In the genomic region with DNA sequence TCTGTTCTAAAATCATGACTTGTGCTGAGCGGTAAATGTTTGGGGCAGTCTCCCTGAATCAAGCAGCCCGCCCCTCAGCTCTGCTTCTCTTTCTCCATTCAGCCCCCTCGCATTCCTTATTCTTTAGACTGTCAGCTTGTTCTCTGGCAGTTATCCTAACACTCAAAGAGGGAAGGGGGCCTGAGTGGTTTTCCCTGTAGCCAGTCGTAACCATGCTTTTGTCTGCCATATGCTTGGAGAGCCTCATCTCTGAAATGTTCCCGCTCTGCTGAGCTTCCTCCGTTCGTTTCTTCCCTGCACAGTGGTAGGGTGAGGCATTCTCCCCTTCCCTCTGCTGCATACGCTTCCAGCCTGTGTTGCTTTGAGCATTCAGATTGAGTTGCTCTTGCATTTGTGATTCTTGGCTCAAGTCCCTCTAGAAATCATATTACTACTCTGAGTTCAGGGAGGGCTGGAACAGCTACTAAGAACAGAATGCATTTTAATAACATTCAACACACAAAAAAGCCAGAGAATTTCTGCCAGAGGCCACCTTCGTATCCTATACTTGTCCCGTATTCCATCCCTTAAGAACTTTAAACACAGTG, we compare ENCODE assay signal across 8 cellular contexts.
DNase-seq lines count a peak whose midpoint lies in the region; ATAC-seq lines count a peak whose summit lies in the region.

No MANE protein-coding gene starts in this region.

- H3K9me3 Mint-ChIP-seq in activated CD8-positive, alpha-beta T cell treated with anti-CD3 and anti-CD28 coated beads, Interleukin-2, amount 10 ng/mL, durations not matched to agents 7 days and 5 days (ENCODE audit: insufficient read depth) = no peaks in the 10 kb centered on the region

- H3K4me1 Mint-ChIP-seq in activated CD8-positive, alpha-beta T cell treated with anti-CD3 and anti-CD28 coated beads, Interleukin-2, amount 10 ng/mL, durations not matched to agents 7 days and 5 days (ENCODE audit: low read depth) = no peaks in the 10 kb centered on the region

- no peak overlapping the region for H3K9ac ChIP-seq in muscle layer of colon (ENCODE audit: low read length)

- POLR2A ChIA-PET in activated CD8-positive, alpha-beta T cell treated with anti-CD3 and anti-CD28 coated beads, Interleukin-2, amount 10 ng/mL, durations not matched to agents 7 days and 5 days (lab: Charles Lee) = no interaction called here

- CTCF ChIA-PET in activated CD8-positive, alpha-beta T cell treated with anti-CD3 and anti-CD28 coated beads, Interleukin-2, amount 10 ng/mL, durations not matched to agents 7 days and 5 days (lab: Charles Lee) = interaction anchor here (1.2 to 3.3 kb wide), 5 partner anchors 10 to 357 kb away, joined by 3 to 15 read pairs (median 5); no protein-coding TSS in a partner anchor

- WGBS in ectodermal cell, 2 experiments = 30 to 37% methylated on average over 10 of the region's 10 CpGs

- H3K27ac ChIP-seq in ectodermal cell (ENCODE audit: insufficient read depth, low read depth, low read length, poor library complexity, severe bottlenecking) (peak overlapping the region; percentile 47), muscle layer of colon (ENCODE audit: low read depth, low read length) (peak overlapping the region; percentile 37)

- H3K36me3 Mint-ChIP-seq in activated CD8-positive, alpha-beta T cell treated with anti-CD3 and anti-CD28 coated beads, Interleukin-2, amount 10 ng/mL, durations not matched to agents 7 days and 5 days (ENCODE audit: low read depth) = no peaks in the 10 kb centered on the region

- H3K4me3 Mint-ChIP-seq in activated CD8-positive, alpha-beta T cell treated with anti-CD3 and anti-CD28 coated beads, Interleukin-2, amount 10 ng/mL, durations not matched to agents 7 days and 5 days = no peak overlapping the region

- no peak overlapping the region for H3K27ac Mint-ChIP-seq in activated CD8-positive, alpha-beta T cell treated with anti-CD3 and anti-CD28 coated beads, Interleukin-2, amount 10 ng/mL, durations not matched to agents 7 days and 5 days

- no peaks in the 10 kb centered on the region for H3K27me3 ChIP-seq in ectodermal cell (ENCODE audit: control insufficient read depth, insufficient read depth, low read length, poor library complexity, severe bottlenecking)
- no peaks in the 10 kb centered on the region for H3K27me3 ChIP-seq in muscle layer of colon (ENCODE audit: control insufficient read depth in 1 of 2, insufficient read depth in 2 of 2, low read length in 2 of 2)

- H3K36me3 ChIP-seq in ectodermal cell (ENCODE audit: control insufficient read depth, insufficient read depth, low read length) (no peaks in the 10 kb centered on the region), muscle layer of colon (ENCODE audit: insufficient read depth, low read length) (no peaks in the 10 kb centered on the region)

- peaks cover 11% of the 10 kb centered on the region for H3K4me1 ChIP-seq in ectodermal cell (ENCODE audit: control insufficient read depth, insufficient read depth, low read length)
- peaks cover 25% of the 10 kb centered on the region for H3K4me1 ChIP-seq in muscle layer of colon (ENCODE audit: insufficient read depth, low read length)

- H3K9me3 ChIP-seq in ectodermal cell (ENCODE audit: control insufficient read depth, low read length) (no peaks in the 10 kb centered on the region), muscle layer of colon (ENCODE audit: low read length) (no peaks in the 10 kb centered on the region)

- DNase-seq in Caki2 (ENCODE audit: low read depth) (peak; percentile 93), NCI-H1092 treated with DMSO at 0.1 percent for 48 hours (lab: John Stamatoyannopoulos, UW) (peak; percentile 92), 8988T (no peak)
- DNase-seq in activated CD8-positive, alpha-beta T cell treated with anti-CD3 and anti-CD28 coated beads, Interleukin-2, amount 10 ng/mL, durations not matched to agents 7 days and 5 days = no peak

- no peak overlapping the region for H3K4me3 ChIP-seq in ectodermal cell (ENCODE audit: insufficient read depth, low read depth, low read length)
- H3K4me3 ChIP-seq in muscle layer of colon (ENCODE audit: low read depth in 1 of 2, low read length in 2 of 2) = peak overlapping the region in 1 of 2 donors; percentile 1

- in situ Hi-C loops in Caki2 (cut with HindIII; ENCODE audit: low pct_unique_long_range_greater_than_20kb, low sequenced_read_pairs) = no loop called here

- no peak for ATAC-seq in HG03521 (IDR thresholded peaks at IDR 0.05; ENCODE audit: unreplicated experiment)
- no peak for ATAC-seq in activated CD8-positive, alpha-beta T cell treated with anti-CD3 and anti-CD28 coated beads, Interleukin-2, amount 10 ng/mL, durations not matched to agents 7 days and 5 days
- ATAC-seq in GM18870 (IDR thresholded peaks at IDR 0.05; ENCODE audit: unreplicated experiment) = no peak

- H3K27me3 Mint-ChIP-seq in activated CD8-positive, alpha-beta T cell treated with anti-CD3 and anti-CD28 coated beads, Interleukin-2, amount 10 ng/mL, durations not matched to agents 7 days and 5 days (ENCODE audit: low read depth) = no peaks in the 10 kb centered on the region

Comparison
In these comparisons a context has a peak if more than half of its experiments do, and no peak if none do; other contexts are left out.
1. DNase-seq: peak in Caki2 (single experiment) and NCI-H1092 treated with DMSO at 0.1 percent for 48 hours (single experiment); none in activated CD8-positive, alpha-beta T cell treated with anti-CD3 and anti-CD28 coated beads, Interleukin-2, amount 10 ng/mL, durations not matched to agents 7 days and 5 days (single experiment) and 8988T (single experiment).